Comparison of ENCODE assay signal across 10 cellular contexts in the genomic region with DNA sequence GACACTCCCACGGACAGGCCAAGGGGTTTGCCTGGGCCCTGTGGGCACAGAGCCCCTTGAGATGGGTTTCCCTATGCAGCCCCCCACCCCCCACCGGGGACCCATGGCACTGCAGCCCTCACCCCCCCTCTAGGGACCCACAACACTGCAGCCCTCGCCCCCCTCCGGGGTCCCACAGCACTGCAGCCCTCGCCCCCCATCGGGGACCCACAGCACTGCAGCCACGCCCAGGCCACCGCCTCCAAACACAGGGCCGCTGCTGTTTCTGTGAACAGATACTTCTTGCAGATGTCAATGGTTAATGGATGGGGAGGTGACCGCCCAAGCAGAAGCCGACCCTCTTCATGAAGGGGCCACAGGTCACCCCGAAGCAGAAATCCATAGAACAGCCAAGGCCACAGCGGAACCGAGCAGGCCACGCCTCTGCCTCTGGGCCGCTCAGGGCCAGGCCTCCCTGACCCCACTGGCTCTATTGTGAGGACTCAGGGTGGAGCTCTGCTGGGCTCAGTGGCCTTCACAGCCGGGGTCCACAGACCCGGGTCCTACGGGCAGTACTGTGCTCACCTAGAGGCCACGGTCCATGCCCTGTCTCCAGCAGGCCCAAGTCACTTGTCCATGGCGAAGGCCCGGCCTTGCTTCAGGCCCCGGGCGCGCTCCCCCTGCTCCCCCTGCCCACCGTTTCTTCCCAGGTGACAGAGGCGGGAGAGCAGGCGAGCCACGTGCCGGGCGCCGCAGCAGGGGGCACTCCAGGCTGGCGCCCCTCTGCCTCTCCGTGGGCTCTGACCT. TPM values are rescaled to one million over a fixed set of nuclear protein-coding genes. Genes with fewer than 3 reads are reported as not detected.
DNase-seq lines count a peak whose midpoint lies in the region; ATAC-seq and TF ChIP-seq lines count a peak whose summit lies in the region.
"Had no signal": no experiment of that assay in that cellular context is flagged by ENCODE, and none has a peak within 500 bp of the region (broad histone marks: within the 10 kb centered on the region; RNA-seq: fewer than 3 reads in every experiment).

No MANE protein-coding gene starts in this region.

- POLR2A ChIA-PET in activated CD8-positive, alpha-beta T cell treated with anti-CD3 and anti-CD28 coated beads, Interleukin-2, amount 10 ng/mL, durations not matched to agents 7 days and 5 days (lab: Charles Lee) = interaction anchor here (0.5 kb wide), 1 partner anchor 248 kb away, joined by 3 read pairs; no protein-coding TSS in a partner anchor

- H3K36me3 ChIP-seq in left lung (no peaks in the 10 kb centered on the region), stomach (no peaks in the 10 kb centered on the region)

- H3K4me3 ChIP-seq in left lung (no peak overlapping the region), stomach (no peak overlapping the region)

- H3K27ac ChIP-seq in left lung (peak overlapping the region in 1 of 2 donors; percentile 91), stomach (peak overlapping the region in 4 of 5 donors; percentile 41 to 93 (median 89))
- H3K27ac ChIP-seq: foreskin keratinocyte had no signal

- H3K36me3 Mint-ChIP-seq in HFFc6 (ENCODE audit: low read depth) = peaks cover 12% of the 10 kb centered on the region; the same call in 1 of the 2 replicates
- no peaks in the 10 kb centered on the region for H3K36me3 Mint-ChIP-seq in activated CD8-positive, alpha-beta T cell treated with anti-CD3 and anti-CD28 coated beads, Interleukin-2, amount 10 ng/mL, durations not matched to agents 7 days and 5 days (ENCODE audit: low read depth)

- TF ChIP-seq CTCF in HFFc6 (IDR thresholded peaks at IDR 0.05) = no peak
- TF ChIP-seq CTCF in left lung (IDR thresholded peaks at IDR 0.05) = no peak
- no peak for TF ChIP-seq CTCF in stomach (IDR thresholded peaks at IDR 0.05)

- H3K9me3 ChIP-seq in left lung (no peaks in the 10 kb centered on the region), stomach (no peaks in the 10 kb centered on the region)

- TF ChIP-seq POLR2A in stomach (IDR thresholded peaks at IDR 0.05) = no peak

- no peak overlapping the region for H3K4me3 Mint-ChIP-seq in HFFc6
- no peak overlapping the region for H3K4me3 Mint-ChIP-seq in activated CD8-positive, alpha-beta T cell treated with anti-CD3 and anti-CD28 coated beads, Interleukin-2, amount 10 ng/mL, durations not matched to agents 7 days and 5 days
- H3K4me3 Mint-ChIP-seq: activated CD8-positive, alpha-beta T cell treated with anti-CD3 and anti-CD28 coated beads for 36 hours had no signal

- no peak for ATAC-seq in left lung
- no peak for ATAC-seq in GM21447 (IDR thresholded peaks at IDR 0.05; ENCODE audit: unreplicated experiment)
- ATAC-seq in activated CD8-positive, alpha-beta T cell treated with anti-CD3 and anti-CD28 coated beads, Interleukin-2, amount 10 ng/mL, durations not matched to agents 7 days and 5 days = no peak

- H3K4me1 Mint-ChIP-seq in HFFc6 (ENCODE audit: low read depth) = peaks cover 71% of the 10 kb centered on the region
- peaks cover 17% of the 10 kb centered on the region for H3K4me1 Mint-ChIP-seq in activated CD8-positive, alpha-beta T cell treated with anti-CD3 and anti-CD28 coated beads, Interleukin-2, amount 10 ng/mL, durations not matched to agents 7 days and 5 days (ENCODE audit: low read depth)

- intact Hi-C loops in left lung (cut with DNase I) = loop anchor here in 1 of 2 donors (2.0 kb wide), 1 partner anchor 147 kb away; no protein-coding TSS in a partner anchor
- intact Hi-C loops in stomach (cut with DNase I; ENCODE audit: low total_unique reads) = loop anchor here (5.0 kb wide), 1 partner anchor 150 kb away; no protein-coding TSS in a partner anchor

- H3K27ac Mint-ChIP-seq in HFFc6 = peak overlapping the region; percentile 92
- no peak overlapping the region for H3K27ac Mint-ChIP-seq in activated CD8-positive, alpha-beta T cell treated with anti-CD3 and anti-CD28 coated beads, Interleukin-2, amount 10 ng/mL, durations not matched to agents 7 days and 5 days

- TF ChIP-seq EP300 in stomach (IDR thresholded peaks at IDR 0.05) = no peak

- DNase-seq in HFFc6 = no peak
- peak; percentile 47 for DNase-seq in activated CD8-positive, alpha-beta memory T cell treated with anti-CD3 and anti-CD28 coated beads, Interleukin-2, amount 50 U/mL, for 48 hours
- DNase-seq in left lung = peak; percentile 30 to 75
- DNase-seq in stomach = peak; percentile 25
- no peak for DNase-seq in H4 (ENCODE audit: low spot score)
- no peak for DNase-seq in activated CD8-positive, alpha-beta T cell treated with anti-CD3 and anti-CD28 coated beads, Interleukin-2, amount 10 ng/mL, durations not matched to agents 7 days and 5 days
- no peak for DNase-seq in NCI-H774 (lab: John Stamatoyannopoulos, UW)

- CTCF ChIA-PET in activated CD8-positive, alpha-beta T cell treated with anti-CD3 and anti-CD28 coated beads, Interleukin-2, amount 10 ng/mL, durations not matched to agents 7 days and 5 days (lab: Charles Lee) = interaction anchor here (0.8 to 1.8 kb wide), 9 partner anchors 16 to 527 kb away, joined by 3 to 13 read pairs (median 5); no protein-coding TSS in a partner anchor

- 51 to 69% (median 53%) methylated on average over 22 to 34 of the region's 34 CpGs for WGBS in stomach, 5 donors

- H3K4me1 ChIP-seq in left lung = peaks cover 27 to 47% of the 10 kb centered on the region in 2 donors
- peaks cover 40 to 58% (median 54%) of the 10 kb centered on the region in 4 donors for H3K4me1 ChIP-seq in stomach

- no peaks in the 10 kb centered on the region for H3K9me3 Mint-ChIP-seq in HFFc6
- no peaks in the 10 kb centered on the region for H3K9me3 Mint-ChIP-seq in activated CD8-positive, alpha-beta T cell treated with anti-CD3 and anti-CD28 coated beads, Interleukin-2, amount 10 ng/mL, durations not matched to agents 7 days and 5 days (ENCODE audit: insufficient read depth)
- H3K9me3 Mint-ChIP-seq: activated CD8-positive, alpha-beta T cell treated with anti-CD3 and anti-CD28 coated beads for 36 hours had no signal

- peaks cover 11% of the 10 kb centered on the region for H3K27me3 Mint-ChIP-seq in HFFc6 (ENCODE audit: insufficient read depth)
- peaks cover 9% of the 10 kb centered on the region for H3K27me3 Mint-ChIP-seq in activated CD8-positive, alpha-beta T cell treated with anti-CD3 and anti-CD28 coated beads, Interleukin-2, amount 10 ng/mL, durations not matched to agents 7 days and 5 days (ENCODE audit: low read depth)
- H3K27me3 Mint-ChIP-seq: activated CD8-positive, alpha-beta T cell treated with anti-CD3 and anti-CD28 coated beads for 36 hours had no signal

- no peaks in the 10 kb centered on the region for H3K27me3 ChIP-seq in left lung
- peaks cover 0 to 24% (median 12%) of the 10 kb centered on the region in 3 donors for H3K27me3 ChIP-seq in stomach
- H3K27me3 ChIP-seq: foreskin keratinocyte had no signal

RNA-seq across cellular contexts. Expression of a gene that starts 4.1 kb away (rescaled TPM):
- total RNA-seq in HFFc6 (2021; fragmentation: NEBNext Ultra II Directional; extraction: Animal tissue kit (Norgen Biotek cat#: 25700)) = 100 to 1,000 TPM in 1 of 6 experiments, 10 to 100 TPM in 5; 78.2 to 112 (median 80.3) TPM
- total RNA-seq in left lung (10 to 100 TPM; 31.6 to 35.1 TPM), stomach (10 to 100 TPM; 19.2 to 34.2 (median 29.3) TPM)
- polyA plus RNA-seq in stomach = 10 to 100 TPM in 1 of 3 donors, 1 to 10 TPM in 2; 7.4 to 15.9 (median 9.5) TPM
- total RNA-seq in H4 (2014; rRNA removed; shearing (Covaris generic)) = 27.7 and 28.7 TPM in 2 replicates
- 10 to 100 TPM; 13.6 to 16.0 TPM for total RNA-seq in activated CD8-positive, alpha-beta T cell treated with anti-CD3 and anti-CD28 coated beads, Interleukin-2, amount 10 ng/mL, durations not matched to agents 7 days and 5 days

Comparison
In these comparisons a context has a peak if more than half of its experiments do, and no peak if none do; other contexts are left out.
1. DNase-seq: peak in activated CD8-positive, alpha-beta memory T cell treated with anti-CD3 and anti-CD28 coated beads, Interleukin-2, amount 50 U/mL, for 48 hours (single experiment), left lung (2 of 2) and stomach (single experiment); none in HFFc6 (single experiment), H4 (single experiment), activated CD8-positive, alpha-beta T cell treated with anti-CD3 and anti-CD28 coated beads, Interleukin-2, amount 10 ng/mL, durations not matched to agents 7 days and 5 days (single experiment) and NCI-H774 (single experiment).